In the genomic region with DNA sequence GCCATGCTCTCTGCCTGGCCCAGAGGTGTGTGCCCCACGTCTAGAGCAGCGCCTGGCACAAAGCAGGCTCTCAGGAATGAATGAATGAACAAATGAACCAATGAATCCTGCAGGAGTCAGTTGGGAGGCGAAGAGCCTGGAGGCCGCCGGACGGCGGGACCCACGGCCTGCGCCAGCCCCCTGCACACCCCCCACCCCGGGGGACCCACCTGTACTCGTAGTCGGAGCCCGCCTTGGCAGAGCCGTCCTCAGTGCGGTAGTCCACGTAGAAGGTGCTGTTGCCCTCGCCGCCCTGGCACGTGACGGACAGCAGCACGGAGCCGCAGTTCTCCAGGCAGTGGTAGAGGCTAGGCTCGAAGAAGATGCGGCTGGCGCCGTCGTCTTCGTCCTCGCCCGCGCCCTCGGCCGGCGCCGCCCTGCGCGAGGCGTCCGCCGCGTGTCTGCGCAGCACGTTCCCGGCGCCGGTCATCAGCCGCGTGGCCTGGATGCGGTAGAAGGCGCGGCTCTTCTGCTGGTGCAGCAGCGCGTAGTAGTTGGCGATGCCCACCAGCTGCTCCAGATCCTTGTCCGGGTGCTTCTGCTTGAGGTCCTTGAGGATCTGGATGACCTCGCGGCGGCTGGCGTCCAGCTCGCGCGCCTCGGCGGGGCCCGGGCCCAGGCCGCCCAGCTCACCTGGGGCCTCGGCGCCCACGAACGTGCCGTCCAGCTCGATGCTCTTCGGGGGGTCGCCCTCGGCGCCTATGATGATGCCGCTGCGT, we compare ENCODE assay signal across 17 cellular contexts. TPM values are rescaled to one million over a fixed set of nuclear protein-coding genes. Genes with fewer than 3 reads are reported as not detected.
"Had no signal": no experiment of that assay in that cellular context is flagged by ENCODE, and none has a peak within 500 bp of the region (broad histone marks: within the 10 kb centered on the region; RNA-seq: fewer than 3 reads in every experiment).

No MANE protein-coding gene starts in this region.

- H3K4me3 ChIP-seq: body of pancreas, upper lobe of left lung had no signal

- H3K27ac Mint-ChIP-seq: activated naive CD4-positive, alpha-beta T cell treated with anti-CD3 and anti-CD28 coated beads, Interleukin-2, amount 50 U/mL, for 24 hours; dendritic cell treated with granulocyte-macrophage colony-stimulating factor and Interleukin-4, amounts not matched to agents 40 ng/mL and 50 ng/mL, for 4 days; mesothelial cell of epicardium; stimulated activated memory B cell treated with anti-CD40 and anti-IgM and Interleukin-4, amounts not matched to agents 10 μg/mL and 1 μg/mL and 100 μg/mL, for 72 hours had no signal

- H3K4me1 Mint-ChIP-seq: activated naive CD4-positive, alpha-beta T cell treated with anti-CD3 and anti-CD28 coated beads, Interleukin-2, amount 50 U/mL, for 24 hours; mesothelial cell of epicardium; stimulated activated memory B cell treated with anti-CD40 and anti-IgM and Interleukin-4, amounts not matched to agents 10 μg/mL and 1 μg/mL and 100 μg/mL, for 72 hours had no signal

- H3K9me3 Mint-ChIP-seq: activated naive CD4-positive, alpha-beta T cell treated with anti-CD3 and anti-CD28 coated beads, Interleukin-2, amount 50 U/mL, for 24 hours; dendritic cell treated with granulocyte-macrophage colony-stimulating factor and Interleukin-4, amounts not matched to agents 40 ng/mL and 50 ng/mL, for 4 days had no signal

- H3K9me3 ChIP-seq: neutrophil had no signal

- H3K4me1 ChIP-seq: body of pancreas had no signal

- H3K27ac ChIP-seq: body of pancreas, esophagus muscularis mucosa, neutrophil, right atrium auricular region, upper lobe of left lung had no signal

- H3K36me3 Mint-ChIP-seq: activated naive CD4-positive, alpha-beta T cell treated with anti-CD3 and anti-CD28 coated beads, Interleukin-2, amount 50 U/mL, for 24 hours; stimulated activated memory B cell treated with anti-CD40 and anti-IgM and Interleukin-4, amounts not matched to agents 10 μg/mL and 1 μg/mL and 100 μg/mL, for 72 hours had no signal

- H3K4me3 Mint-ChIP-seq: dendritic cell treated with granulocyte-macrophage colony-stimulating factor and Interleukin-4, amounts not matched to agents 40 ng/mL and 50 ng/mL, for 4 days; mesothelial cell of epicardium; stimulated activated memory B cell treated with anti-CD40 and anti-IgM and Interleukin-4, amounts not matched to agents 10 μg/mL and 1 μg/mL and 100 μg/mL, for 72 hours had no signal

- H3K27me3 ChIP-seq: body of pancreas had no signal

- DNase-seq: activated CD4-positive, CD25-positive, alpha-beta regulatory T cell; activated effector memory CD4-positive, alpha-beta T cell treated with Interleukin-2 at 50 U/mL for 16 hours; activated T-cell treated with anti-CD3 and anti-CD28 coated beads, Interleukin-2, amount 50 U/mL, for 1 hour; amniotic stem cell; body of pancreas; glutamatergic neuron; left ventricle myocardium superior; small intestine; T-helper 2 cell had no signal

- H3K36me3 ChIP-seq: neutrophil, right atrium auricular region, upper lobe of left lung had no signal

RNA-seq across cellular contexts. Expression of a gene that starts 14.8 kb away (rescaled TPM):
- total RNA-seq: left ventricle myocardium superior had no signal
